ENCODE assay signal across 16 cellular contexts in genomic region chr16:57823836-57824235, GRCh38. TPM values are rescaled to one million over a fixed set of nuclear protein-coding genes. Genes with fewer than 3 reads are reported as not detected.
DNase-seq lines count a peak whose midpoint lies in the region; ATAC-seq and TF ChIP-seq lines count a peak whose summit lies in the region.
"Had no signal": no experiment of that assay in that cellular context is flagged by ENCODE, and none has a peak within 500 bp of the region (broad histone marks: within the 10 kb centered on the region; RNA-seq: fewer than 3 reads in every experiment).

No MANE protein-coding gene starts in this region.

- CTCF ChIA-PET in RWPE1 (lab: Yijun Ruan, JAX): interaction anchor here (0.6 kb wide), 1 partner anchor 247 kb away, joined by 3 read pairs; no protein-coding TSS in a partner anchor

- H3K4me3 ChIP-seq in epithelial cell of esophagus (ENCODE audit: low read length): no peak overlapping the region

- TF ChIP-seq EP300 in Ishikawa (IDR thresholded peaks at IDR 0.05; ENCODE audit: borderline replicate concordance): 0 out of 2 replicates have a peak, but pooled peaks have one; percentile 10

- TF ChIP-seq RAD21 in Ishikawa (IDR thresholded peaks at IDR 0.05; ENCODE audit: low read depth): no peak

- POLR2A ChIA-PET in RWPE1 (lab: Yijun Ruan, JAX; ENCODE audit: low non-redundant PET): no interaction called here

- H3K27ac ChIP-seq in RWPE1: peak overlapping the region; percentile 91
- H3K27ac ChIP-seq: C4-2B had no signal

- ATAC-seq in GM19395 (IDR thresholded peaks at IDR 0.05; ENCODE audit: unreplicated experiment): no peak

- DNase-seq in RWPE1 (ENCODE audit: low spot score) (no peak), epithelial cell of esophagus (ENCODE audit: low read depth) (peak; percentile 51), renal cortical epithelial cell (ENCODE audit: low read depth) (peak; percentile 75), HPDE6-E6E7 (ENCODE audit: extremely low spot score) (no peak)
- DNase-seq in stimulated activated CD4-positive, alpha-beta T cell treated with anti-CD3 and anti-CD28 coated beads, Interleukin-4, amount 100 ng/mL, for 1 hour: no peak
- DNase-seq: HFFc6, MV-4-11, NCI-H1417 treated with DMSO at 0.1 percent for 48 hours, NCI-H1930, NCI-H2171, NCI-H446 treated with DMSO at 0.1 percent for 48 hours, NCI-H82, SIG-M5 had no signal

- TF ChIP-seq CTCF in RWPE1 (conservative IDR thresholded peaks at IDR 0.05; ENCODE audit: low read depth): no peak
- no peak for TF ChIP-seq CTCF in epithelial cell of esophagus (IDR thresholded peaks at IDR 0.05; ENCODE audit: insufficient read depth, low read depth, low read length, missing control alignments)

TF ChIP-seq in Ishikawa, 13 proteins besides CTCF, POLR2A, EP300 and RAD21:
- TF ChIP-seq NFIC (IDR thresholded peaks at IDR 0.05): peak; percentile 73
- no peak for TF ChIP-seq TCF12 (IDR thresholded peaks at IDR 0.05; ENCODE audit: low read depth)
TF ChIP-seq in Ishikawa: peak in this region for 1.

RNA-seq across cellular contexts. Expression of gene KIFC3, which starts 21.5 kb away (rescaled TPM):
- 160 and 445 TPM in 2 replicates for total RNA-seq in renal cortical epithelial cell

Comparison
In these comparisons a context has a peak if more than half of its experiments do, and no peak if none do; other contexts are left out.
1. DNase-seq: peak in epithelial cell of esophagus (single experiment) and renal cortical epithelial cell (single experiment); none in RWPE1 (single experiment), stimulated activated CD4-positive, alpha-beta T cell treated with anti-CD3 and anti-CD28 coated beads, Interleukin-4, amount 100 ng/mL, for 1 hour (single experiment) and HPDE6-E6E7 (single experiment).